In the genomic region with DNA sequence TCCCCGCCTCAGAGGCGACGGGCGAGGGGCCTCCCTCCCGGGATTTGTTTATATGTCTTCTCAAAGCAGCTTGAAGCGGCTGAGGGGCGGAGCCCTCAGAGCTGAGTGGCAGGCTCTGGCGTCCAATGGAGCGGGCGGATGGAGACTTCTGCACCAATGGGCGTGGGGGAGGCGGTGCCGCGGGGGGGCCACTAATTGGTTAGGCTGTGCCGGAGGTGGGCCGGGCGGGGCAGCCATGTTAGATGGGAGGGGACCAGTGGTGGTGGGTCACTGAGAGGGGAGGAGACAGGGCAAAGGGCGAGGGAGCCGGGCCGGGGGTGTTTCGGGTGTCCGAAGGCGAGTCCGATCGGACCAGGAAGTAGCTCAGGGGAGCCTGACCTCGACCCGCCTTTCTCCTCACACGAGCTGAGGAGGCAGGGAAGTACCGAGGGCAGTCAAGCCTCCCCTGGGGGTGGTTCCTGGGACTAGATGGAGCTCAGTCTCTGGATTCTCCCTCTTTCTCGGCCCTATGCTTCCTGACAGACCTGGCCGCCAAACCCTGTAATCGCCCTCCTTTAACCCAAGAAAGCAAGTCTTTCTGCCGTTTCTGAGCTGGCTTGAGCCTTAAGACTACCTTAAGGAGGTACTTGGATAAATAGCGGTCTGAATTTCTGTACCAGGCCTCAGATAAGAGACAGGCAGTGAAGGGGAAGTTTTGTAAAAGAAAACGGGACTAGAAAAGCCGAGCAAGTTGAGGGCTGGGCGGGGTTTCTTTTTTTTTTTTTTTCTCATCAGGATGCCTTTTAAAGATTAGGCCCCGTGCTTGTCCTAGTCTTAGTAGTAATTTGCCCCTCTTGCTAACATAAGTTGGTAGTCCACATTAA, we compare ENCODE assay signal across 8 cellular contexts. TPM values are rescaled to one million over a fixed set of nuclear protein-coding genes. Genes with fewer than 3 reads are reported as not detected.
A peak's percentile ranks its signal among the peaks of the same experiment; 100 is the strongest.
DNase-seq lines count a peak whose midpoint lies in the region; ATAC-seq, FAIRE-seq and TF ChIP-seq lines count a peak whose summit lies in the region.

No MANE protein-coding gene starts in this region.

- peaks cover 32% of the 10 kb centered on the region for H3K79me2 ChIP-seq in smooth muscle cell (ENCODE audit: low read depth)

- no peaks in the 10 kb centered on the region for H3F3A ChIP-seq in smooth muscle cell (ENCODE audit: low read depth)

- peak overlapping the region; percentile 93 for H2AFZ ChIP-seq in smooth muscle cell (ENCODE audit: low read depth)

- peaks cover 10% of the 10 kb centered on the region for H4K20me1 ChIP-seq in smooth muscle cell (ENCODE audit: low read depth)

- H3K9ac ChIP-seq in smooth muscle cell (ENCODE audit: low read depth) = peak overlapping the region; percentile 99

- FAIRE-seq in bronchial epithelial cell (lab: Jason Lieb, UNC) = no peak

- no peaks in the 10 kb centered on the region for H3K27me3 ChIP-seq in bronchial epithelial cell (ENCODE audit: control insufficient read depth, insufficient read depth, low read length)
- no peaks in the 10 kb centered on the region for H3K27me3 ChIP-seq in smooth muscle cell (ENCODE audit: low read depth)

- 0% methylated on average over 32 of the region's 38 CpGs for WGBS in smooth muscle cell (ENCODE audit: low lambda C conversion rate)

- ATAC-seq in GM18909 (IDR thresholded peaks at IDR 0.05; ENCODE audit: poor library complexity, unreplicated experiment) (peak; percentile 85), HG03159 (IDR thresholded peaks at IDR 0.05; ENCODE audit: unreplicated experiment) (peak; percentile 78)

- TF ChIP-seq CTCF in WI38 (IDR thresholded peaks at IDR 0.05; ENCODE audit: low read depth, low read length) = peak; percentile 26; the same call in 1 of the 2 replicates
- peak; percentile 26 for TF ChIP-seq CTCF in bronchial epithelial cell (IDR thresholded peaks at IDR 0.05; ENCODE audit: insufficient read depth, low read length, severe bottlenecking)
- no peak for TF ChIP-seq CTCF in smooth muscle cell (IDR thresholded peaks at IDR 0.05; ENCODE audit: borderline replicate concordance, insufficient read depth, poor library complexity, severe bottlenecking)

- DNase-seq in AG08395 (ENCODE audit: low spot score) (peak; percentile 99), NCI-H2227 (lab: John Stamatoyannopoulos, UW; ENCODE audit: unreplicated experiment) (peak; percentile 97), bronchial epithelial cell (ENCODE audit: low read depth) (peak; percentile 87), iPS-NIHi7 (ENCODE audit: extremely low spot score) (peak; percentile 97), smooth muscle cell (lab: John Stamatoyannopoulos, UW; ENCODE audit: unreplicated experiment) (peak; percentile 97)

- peaks cover 6% of the 10 kb centered on the region for H3K4me1 ChIP-seq in smooth muscle cell (ENCODE audit: low read depth)

- H3K9me3 ChIP-seq in smooth muscle cell (replicated peaks; ENCODE audit: low read depth) = no peaks in the 10 kb centered on the region

- H3K4me2 ChIP-seq in smooth muscle cell = peak overlapping the region; percentile 89

- H3K4me3 ChIP-seq in WI38 (ENCODE audit: low read depth, low read length) (peak overlapping the region; percentile 89), bronchial epithelial cell (ENCODE audit: low read depth, low read length) (peak overlapping the region; percentile 85), smooth muscle cell (peak overlapping the region; percentile 99)

- H3K36me3 ChIP-seq in bronchial epithelial cell (ENCODE audit: control insufficient read depth, insufficient read depth, low read length) = no peaks in the 10 kb centered on the region
- H3K36me3 ChIP-seq in smooth muscle cell (ENCODE audit: low read depth) = no peaks in the 10 kb centered on the region

- H3K27ac ChIP-seq in smooth muscle cell (ENCODE audit: low read depth) = peak overlapping the region; percentile 98

RNA-seq across cellular contexts. Expression of a gene that starts 1.1 kb away (rescaled TPM):
- total RNA-seq in bronchial epithelial cell (6.3 and 9.5 TPM in 2 replicates), smooth muscle cell (11.3 and 18.5 TPM in 2 replicates)
- 6.9 and 8.1 TPM in 2 replicates for polyA plus RNA-seq in smooth muscle cell

Comparison
In these comparisons a context has a peak if more than half of its experiments do, and no peak if none do; other contexts are left out.
1. Peak in every context shown above with its lines: DNase-seq, ATAC-seq, H3K4me3 ChIP-seq and H3K27ac ChIP-seq.